In the genomic region with DNA sequence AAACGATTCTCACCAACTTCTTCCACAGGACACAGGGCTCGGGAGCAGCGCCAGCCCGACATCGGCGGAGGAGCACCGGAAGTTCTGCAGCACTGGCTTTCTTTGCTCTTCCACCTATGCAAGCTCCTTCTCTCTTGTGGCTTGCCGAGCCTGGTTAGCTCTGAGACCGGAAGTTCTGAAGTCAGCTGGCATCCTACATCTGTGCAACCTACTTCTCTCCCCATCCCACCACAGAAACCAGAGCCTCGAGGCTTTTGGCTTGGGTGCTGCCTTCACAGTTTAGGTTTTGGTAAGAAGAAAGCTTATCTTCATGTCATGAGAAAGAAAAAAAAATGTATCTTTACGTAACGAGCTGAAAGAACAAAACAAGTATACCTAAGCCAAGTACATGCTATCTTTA, we compare ENCODE assay signal across 9 cellular contexts.
DNase-seq lines count a peak whose midpoint lies in the region; ATAC-seq, FAIRE-seq and TF ChIP-seq lines count a peak whose summit lies in the region.
"Had no signal": no experiment of that assay in that cellular context is flagged by ENCODE, and none has a peak within 500 bp of the region (broad histone marks: within the 10 kb centered on the region; RNA-seq: fewer than 3 reads in every experiment).

No MANE protein-coding gene starts in this region.

- peak; percentile 54 for DNase-seq in GM12892 (ENCODE audit: insufficient read length)
- peak; percentile 93 for DNase-seq in NOMO-1 treated with dmso at 0.1 percent for 144 hours (lab: John Stamatoyannopoulos, UW; ENCODE audit: unreplicated experiment)
- DNase-seq in activated T-cell treated with anti-CD3 and anti-CD28 coated beads, Interleukin-2, amount 50 U/mL, for 72 hours: peak; percentile 88 to 93
- peak; percentile 52 for DNase-seq in inferior parietal cortex (ENCODE audit: extremely low spot score)
- DNase-seq in stimulated activated CD8-positive, alpha-beta memory T cell treated with anti-CD3 and anti-CD28 coated beads, Interleukin-4, amount 100 ng/mL, for 24 hours (ENCODE audit: low read depth): peak; percentile 77
- no peak for DNase-seq in DMS153 (lab: John Stamatoyannopoulos, UW)
- DNase-seq in urothelium cell line (ENCODE audit: low spot score): no peak

- H3K27ac Mint-ChIP-seq in activated T-cell treated with anti-CD3 and anti-CD28 coated beads, Interleukin-2, amount 50 U/mL, for 72 hours: peak overlapping the region; percentile 92

- FAIRE-seq in GM12892 (lab: Jason Lieb, UNC): peak; percentile 97
- no peak for FAIRE-seq in urothelium cell line (lab: Jason Lieb, UNC)

- peaks cover 7 to 22% of the 10 kb centered on the region in 2 donors for H3K36me3 Mint-ChIP-seq in activated T-cell treated with anti-CD3 and anti-CD28 coated beads, Interleukin-2, amount 50 U/mL, for 72 hours (ENCODE audit: insufficient read depth in 2 of 2)

- peaks cover 0 to 2% of the 10 kb centered on the region in 2 donors for H3K9me3 Mint-ChIP-seq in activated T-cell treated with anti-CD3 and anti-CD28 coated beads, Interleukin-2, amount 50 U/mL, for 72 hours

- no peaks in the 10 kb centered on the region for H3K27me3 Mint-ChIP-seq in activated T-cell treated with anti-CD3 and anti-CD28 coated beads, Interleukin-2, amount 50 U/mL, for 72 hours (ENCODE audit: low read depth)

- TF ChIP-seq POLR2A in GM12892 (IDR thresholded peaks at IDR 0.05; ENCODE audit: low read depth, low read length): peak; percentile 82

- ATAC-seq in HG02623 (IDR thresholded peaks at IDR 0.05; ENCODE audit: unreplicated experiment): peak; percentile 98
- peak; percentile 95 to 97 for ATAC-seq in activated T-cell treated with anti-CD3 and anti-CD28 coated beads, Interleukin-2, amount 50 U/mL, for 72 hours (replicated peaks in 1 of 2)
- ATAC-seq: HCT116 had no signal

- H3K4me3 Mint-ChIP-seq in activated T-cell treated with anti-CD3 and anti-CD28 coated beads, Interleukin-2, amount 50 U/mL, for 72 hours: peak overlapping the region; percentile 75 to 77

- H3K4me1 Mint-ChIP-seq in activated T-cell treated with anti-CD3 and anti-CD28 coated beads, Interleukin-2, amount 50 U/mL, for 72 hours (ENCODE audit: low read depth): peaks cover 92% of the 10 kb centered on the region

Comparison
In these comparisons a context has a peak if more than half of its experiments do, and no peak if none do; other contexts are left out.
1. DNase-seq: peak in GM12892 (single experiment), NOMO-1 treated with dmso at 0.1 percent for 144 hours (single experiment), activated T-cell treated with anti-CD3 and anti-CD28 coated beads, Interleukin-2, amount 50 U/mL, for 72 hours (2 of 2), inferior parietal cortex (single experiment) and stimulated activated CD8-positive, alpha-beta memory T cell treated with anti-CD3 and anti-CD28 coated beads, Interleukin-4, amount 100 ng/mL, for 24 hours (single experiment); none in DMS153 (single experiment) and urothelium cell line (single experiment).